Comparison of ENCODE assay signal across 5 cellular contexts in the genomic region with DNA sequence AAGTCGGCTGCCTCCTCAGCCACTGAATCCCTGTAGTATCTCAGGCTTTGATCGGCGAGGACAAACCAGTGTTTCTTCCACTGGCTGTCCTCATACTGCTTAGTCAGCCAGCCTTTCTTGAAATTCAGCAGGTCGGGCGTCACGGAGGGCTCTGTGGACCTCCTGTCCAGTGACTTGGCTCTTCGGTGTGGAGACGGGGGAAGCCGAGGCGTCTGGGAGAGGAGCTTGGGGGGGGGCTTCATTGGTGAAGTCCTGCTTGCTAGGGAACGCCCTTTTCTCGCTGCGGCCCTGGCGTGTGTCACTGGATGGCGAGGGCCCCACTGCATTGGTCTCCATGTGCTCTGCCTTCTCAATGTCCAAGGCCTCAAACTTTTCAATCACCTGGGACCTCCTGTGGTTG. TPM values are rescaled to one million over a fixed set of nuclear protein-coding genes. Genes with fewer than 3 reads are reported as not detected.
DNase-seq lines count a peak whose midpoint lies in the region; FAIRE-seq and TF ChIP-seq lines count a peak whose summit lies in the region.
"Not testable (repeated sequence)": the region's sequence is repeated elsewhere in the genome, so short reads cannot be mapped to it uniquely, and the experiment has no call there.
"Had no signal": no experiment of that assay in that cellular context is flagged by ENCODE, and none has a peak within 500 bp of the region (broad histone marks: within the 10 kb centered on the region; RNA-seq: fewer than 3 reads in every experiment).

No MANE protein-coding gene starts in this region.

- not testable (repeated sequence) for H3K4me3 Mint-ChIP-seq in chondrocyte (ENCODE audit: unreplicated experiment)

- peaks cover 11% of the 10 kb centered on the region for H3K4me1 Mint-ChIP-seq in chondrocyte (ENCODE audit: low read depth)

- peak; percentile 40 for FAIRE-seq in bronchial epithelial cell (lab: Jason Lieb, UNC)

- not testable (repeated sequence) for DNase-seq in bronchial epithelial cell (ENCODE audit: low read depth)
- DNase-seq in chondrocyte (ENCODE audit: low spot score) = peak; percentile 84

- not testable (repeated sequence) for H3K4me3 ChIP-seq in bronchial epithelial cell (ENCODE audit: low read depth, low read length)

- H3K9me3 Mint-ChIP-seq in chondrocyte (ENCODE audit: low read depth) = not testable (repeated sequence)

- not testable (repeated sequence) for H3K27me3 ChIP-seq in bronchial epithelial cell (ENCODE audit: control insufficient read depth, insufficient read depth, low read length)

- not testable (repeated sequence) for TF ChIP-seq CTCF in bronchial epithelial cell (IDR thresholded peaks at IDR 0.05; ENCODE audit: insufficient read depth, low read length, severe bottlenecking); chondrocyte (IDR thresholded peaks at IDR 0.05)

- not testable (repeated sequence) for H3K27ac Mint-ChIP-seq in chondrocyte (ENCODE audit: unreplicated experiment)

- not testable (repeated sequence) for H3K36me3 ChIP-seq in bronchial epithelial cell (ENCODE audit: control insufficient read depth, insufficient read depth, low read length)

- H3K36me3 Mint-ChIP-seq in chondrocyte (ENCODE audit: low read depth) = not testable (repeated sequence)

- H3K27me3 Mint-ChIP-seq in chondrocyte (ENCODE audit: low read depth) = not testable (repeated sequence)

RNA-seq across cellular contexts. Expression of gene ZNF660, which starts 5.0 kb away (rescaled TPM):
- total RNA-seq in bronchial epithelial cell (under 0.01 and 0.26 TPM in 2 replicates), chondrocyte (5.3 to 9.4 TPM (median 5.4 TPM) in 3 replicates)
- total RNA-seq: A172; Caco-2; CD4-positive, CD25-positive, alpha-beta regulatory T cell had no signal

RNA-seq across cellular contexts. Expression of gene ZKSCAN7, which starts 24.8 kb away (rescaled TPM):
- total RNA-seq in bronchial epithelial cell (2.2 and 2.9 TPM in 2 replicates), chondrocyte (6.8 to 9.2 TPM (median 7.0 TPM) in 3 replicates)
- total RNA-seq: A172, Caco-2 had no signal

RNA-seq across cellular contexts. Expression of gene ZNF197, which starts 45.1 kb away (rescaled TPM):
- total RNA-seq in bronchial epithelial cell (16.3 and 17.6 TPM in 2 replicates), chondrocyte (15.9 to 20.2 TPM (median 16.6 TPM) in 3 replicates)
